Comparison of ENCODE assay signal across 8 cellular contexts in the genomic region with DNA sequence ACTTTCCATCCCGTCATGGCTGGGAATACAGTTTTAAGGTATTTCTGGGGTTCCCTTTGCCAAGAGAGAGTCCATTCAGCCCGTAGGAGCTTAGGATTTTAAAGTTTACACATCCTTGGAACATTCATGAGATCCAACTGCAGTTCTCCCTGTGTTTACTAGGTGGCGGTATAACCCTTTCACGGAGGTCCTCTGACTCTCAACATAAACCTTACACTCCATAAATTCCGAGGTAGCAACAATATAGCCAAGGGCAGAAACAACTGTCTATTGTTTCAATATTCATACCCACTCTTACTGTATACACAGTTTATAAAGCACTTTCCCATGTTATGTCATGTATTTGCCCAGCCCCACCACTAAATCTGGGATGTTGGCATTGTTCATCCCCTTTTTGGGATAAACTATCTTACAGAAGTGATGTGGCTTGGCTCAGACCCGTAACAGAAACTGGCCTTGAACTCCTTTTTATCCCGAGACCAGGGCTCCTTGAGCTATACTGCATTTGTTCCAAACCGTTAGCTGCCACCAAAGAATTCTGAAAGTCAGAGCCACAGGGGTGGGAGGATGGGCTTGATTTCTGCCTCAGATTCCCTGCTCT.
A peak's percentile ranks its signal among the peaks of the same experiment; 100 is the strongest.
DNase-seq lines count a peak whose midpoint lies in the region; FAIRE-seq and TF ChIP-seq lines count a peak whose summit lies in the region.

No MANE protein-coding gene starts in this region.

- TF ChIP-seq CTCF in NB4 (IDR thresholded peaks at IDR 0.05; ENCODE audit: low read depth, low read length) (peak; percentile 81), fibroblast of mammary gland (conservative IDR thresholded peaks at IDR 0.05; ENCODE audit: control insufficient read depth, insufficient read depth, low read depth, low read length) (peak; percentile 98), osteocyte (IDR thresholded peaks at IDR 0.05) (peak; percentile 87)

- TF ChIP-seq POLR2A in NB4 (IDR thresholded peaks at IDR 0.05; ENCODE audit: extremely low read depth, insufficient read length), result no peak

- no peaks in the 10 kb centered on the region for H3K36me3 ChIP-seq in SK-N-MC (ENCODE audit: insufficient read depth, low read length)

- peak; percentile 92 for FAIRE-seq in GM19239 (lab: Jason Lieb, UNC)

- H3K4me1 Mint-ChIP-seq in osteocyte (ENCODE audit: unreplicated experiment), result no peaks in the 10 kb centered on the region

- H3K9me3 ChIP-seq in SK-N-MC (ENCODE audit: low read depth, low read length), result no peaks in the 10 kb centered on the region

- H3K27ac ChIP-seq in SK-N-MC, result no peak overlapping the region

- no peaks in the 10 kb centered on the region for H3K36me3 Mint-ChIP-seq in osteocyte (ENCODE audit: unreplicated experiment)

- H3K9me3 Mint-ChIP-seq in osteocyte (ENCODE audit: unreplicated experiment), result no peaks in the 10 kb centered on the region

- no peak overlapping the region for H3K9ac ChIP-seq in SK-N-MC (ENCODE audit: insufficient read length)

- no peak overlapping the region for H3K27ac Mint-ChIP-seq in osteocyte (ENCODE audit: unreplicated experiment)

- DNase-seq in CD1c-positive myeloid dendritic cell (ENCODE audit: extremely low spot score), result peak; percentile 35
- DNase-seq in GM19239 (ENCODE audit: insufficient read length, low spot score), result peak; percentile 21
- peak; percentile 60 for DNase-seq in NB4 (ENCODE audit: low read depth)
- DNase-seq in SK-N-MC (ENCODE audit: low read depth, low spot score), result peak; percentile 48
- DNase-seq in fibroblast of mammary gland (ENCODE audit: low read depth), result peak; percentile 69
- DNase-seq in osteocyte (ENCODE audit: extremely low spot score, unreplicated experiment), result no peak
- DNase-seq in activated effector memory CD4-positive, alpha-beta T cell treated with Interleukin-2 at 50 U/mL for 16 hours, result no peak
- no peak for DNase-seq in ecto neural progenitor cell (ENCODE audit: low spot score)

- peaks cover 21% of the 10 kb centered on the region for H3K27me3 Mint-ChIP-seq in osteocyte (ENCODE audit: unreplicated experiment)

- H3K4me3 Mint-ChIP-seq in osteocyte (ENCODE audit: unreplicated experiment), result no peak overlapping the region

- H3K4me3 ChIP-seq in NB4 (ENCODE audit: low read depth, low read length) (no peak overlapping the region), SK-N-MC (0 out of 2 replicates have a peak overlapping the region, but pooled peaks have one; percentile 32), fibroblast of mammary gland (ENCODE audit: control insufficient read depth, low read depth, low read length) (no peak overlapping the region)

Comparison
In these comparisons a context has a peak if more than half of its experiments do, and no peak if none do; other contexts are left out.
1. DNase-seq: peak in CD1c-positive myeloid dendritic cell (single experiment), GM19239 (single experiment), NB4 (single experiment), SK-N-MC (single experiment) and fibroblast of mammary gland (single experiment); none in osteocyte (single experiment), activated effector memory CD4-positive, alpha-beta T cell treated with Interleukin-2 at 50 U/mL for 16 hours (single experiment) and ecto neural progenitor cell (single experiment).
2. Peak in every context shown above with its lines, with median percentiles within 50 percentile points of each other: CTCF ChIP-seq.